Comparison of ENCODE assay signal across 9 cellular contexts in genomic region chr9:112166176-112167140, GRCh38. TPM values are rescaled to one million over a fixed set of nuclear protein-coding genes. Genes with fewer than 3 reads are reported as not detected.
A peak's percentile ranks its signal among the peaks of the same experiment; 100 is the strongest.
DNase-seq lines count a peak whose midpoint lies in the region; ATAC-seq and TF ChIP-seq lines count a peak whose summit lies in the region.
"Had no signal": no experiment of that assay in that cellular context is flagged by ENCODE, and none has a peak within 500 bp of the region (broad histone marks: within the 10 kb centered on the region; RNA-seq: fewer than 3 reads in every experiment).

No MANE protein-coding gene starts in this region.

- no peaks in the 10 kb centered on the region for H3K9me3 ChIP-seq in SJCRH30 (replicated peaks)

- ATAC-seq in GM18868 (IDR thresholded peaks at IDR 0.05; ENCODE audit: unreplicated experiment) (no peak), GM21515 (IDR thresholded peaks at IDR 0.05; ENCODE audit: unreplicated experiment) (no peak), GM18517 (IDR thresholded peaks at IDR 0.05; ENCODE audit: unreplicated experiment) (no peak)

- DNase-seq in G401 (ENCODE audit: low spot score) = peak; percentile 6
- peak; percentile 81 to 93 for DNase-seq in SJCRH30
- peak; percentile 40 for DNase-seq in fibroblast of pulmonary artery (ENCODE audit: low read depth)
- DNase-seq in progenitor cell of endocrine pancreas (ENCODE audit: low spot score, unreplicated experiment) = no peak
- no peak for DNase-seq in NAMALWA (ENCODE audit: low spot score)
- DNase-seq: activated CD8-positive, alpha-beta memory T cell treated with anti-CD3 and anti-CD28 coated beads for 24 hours had no signal

- in situ Hi-C loops in G401 (cut with HindIII; ENCODE audit: low sequenced_read_pairs) = no loop called here

- no peak overlapping the region for H3K27ac Mint-ChIP-seq in progenitor cell of endocrine pancreas

- H3K27me3 Mint-ChIP-seq in progenitor cell of endocrine pancreas = no peaks in the 10 kb centered on the region

- H3K9me3 Mint-ChIP-seq in progenitor cell of endocrine pancreas (ENCODE audit: low read depth) = no peaks in the 10 kb centered on the region

- H3K36me3 ChIP-seq in SJCRH30 = no peaks in the 10 kb centered on the region

- peaks cover 30% of the 10 kb centered on the region for H3K4me1 Mint-ChIP-seq in progenitor cell of endocrine pancreas (ENCODE audit: low read depth)

- H3K4me3 Mint-ChIP-seq in progenitor cell of endocrine pancreas (ENCODE audit: low read depth) = no peak overlapping the region

- no peaks in the 10 kb centered on the region for H3K27me3 ChIP-seq in SJCRH30

- peaks cover 2% of the 10 kb centered on the region for H3K36me3 Mint-ChIP-seq in progenitor cell of endocrine pancreas (ENCODE audit: insufficient read depth)

- H3K4me1 ChIP-seq in SJCRH30 = peaks cover 8% of the 10 kb centered on the region

- H3K4me3 ChIP-seq in SJCRH30 (0 out of 2 replicates have a peak overlapping the region, but pooled peaks have one; percentile 1), fibroblast of pulmonary artery (replicated peaks; ENCODE audit: low read depth, low read length) (no peak overlapping the region)

- TF ChIP-seq CTCF in fibroblast of pulmonary artery (IDR thresholded peaks at IDR 0.05; ENCODE audit: low read length, missing control alignments) = no peak
- peak; percentile 19 for TF ChIP-seq CTCF in progenitor cell of endocrine pancreas (IDR thresholded peaks at IDR 0.05; ENCODE audit: unreplicated experiment)

- peak overlapping the region; percentile 9 for H3K27ac ChIP-seq in SJCRH30

RNA-seq across cellular contexts. Expression of gene SUSD1, which starts 8.6 kb away (rescaled TPM):
- 5.2 and 6.1 TPM in 2 replicates for total RNA-seq in G401 (2014; rRNA removed; shearing (Covaris generic))
- total RNA-seq in SJCRH30 (2014; rRNA removed; shearing (Covaris generic)) = 17.9 and 19.5 TPM in 2 replicates
- total RNA-seq in progenitor cell of endocrine pancreas = 40.2 and 41.1 TPM in 2 replicates

Comparison
In these comparisons a context has a peak if more than half of its experiments do, and no peak if none do; other contexts are left out.
1. DNase-seq: peak in G401 (single experiment), SJCRH30 (2 of 2) and fibroblast of pulmonary artery (single experiment); none in progenitor cell of endocrine pancreas (single experiment) and NAMALWA (single experiment).